28 cellular contexts compared by ENCODE assay signal in the genomic region with DNA sequence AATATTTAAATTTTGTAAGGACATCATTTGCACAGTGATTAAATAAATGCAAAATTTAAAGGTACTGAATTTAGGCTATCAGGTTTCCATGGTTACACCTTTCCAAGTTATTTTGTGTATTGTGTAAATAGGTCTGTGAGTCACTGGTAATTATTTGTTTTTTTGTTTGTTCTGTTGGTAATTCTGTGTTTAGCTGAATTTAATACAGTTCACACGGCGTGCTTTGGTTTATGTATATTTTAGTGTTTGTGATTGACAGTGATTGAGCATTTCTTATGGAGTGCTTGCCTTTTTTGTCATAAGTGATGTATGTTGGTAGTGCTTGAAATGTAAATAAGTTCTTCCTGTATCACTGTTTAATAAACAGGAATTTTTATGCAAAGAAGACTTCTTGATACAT. TPM values are rescaled to one million over a fixed set of nuclear protein-coding genes. Genes with fewer than 3 reads are reported as not detected.
"Had no signal": no experiment of that assay in that cellular context is flagged by ENCODE, and none has a peak within 500 bp of the region (broad histone marks: within the 10 kb centered on the region; RNA-seq: fewer than 3 reads in every experiment).

No MANE protein-coding gene starts in this region.

- H3K36me3 ChIP-seq: adrenal gland, Peyer's patch, SJCRH30, WERI-Rb-1 had no signal

- H3K27me3 ChIP-seq: adrenal gland, Peyer's patch, SJCRH30 had no signal

- H3K4me3 Mint-ChIP-seq: activated CD4-positive, alpha-beta memory T cell treated with anti-CD3 and anti-CD28 coated beads, Interleukin-2, amount 10 ng/mL, durations not matched to agents 7 days and 5 days; activated CD4-positive, alpha-beta T cell treated with anti-CD3 and anti-CD28 coated beads for 36 hours; activated naive CD4-positive, alpha-beta T cell treated with anti-CD3 and anti-CD28 coated beads for 36 hours; activated naive CD8-positive, alpha-beta T cell treated with anti-CD3 and anti-CD28 coated beads for 36 hours; activated T-helper 17 cell treated with anti-CD3 and anti-CD28 coated beads, Interleukin-2, amount 50 U/mL, for 72 hours had no signal

- H3K9me3 Mint-ChIP-seq: activated CD4-positive, alpha-beta memory T cell treated with anti-CD3 and anti-CD28 coated beads, Interleukin-2, amount 10 ng/mL, durations not matched to agents 7 days and 5 days; activated naive CD4-positive, alpha-beta T cell treated with anti-CD3 and anti-CD28 coated beads for 36 hours; activated naive CD8-positive, alpha-beta T cell treated with anti-CD3 and anti-CD28 coated beads for 36 hours; activated T-helper 17 cell treated with anti-CD3 and anti-CD28 coated beads, Interleukin-2, amount 50 U/mL, for 72 hours had no signal

- H3K36me3 Mint-ChIP-seq: activated naive CD8-positive, alpha-beta T cell treated with anti-CD3 and anti-CD28 coated beads for 36 hours had no signal

- DNase-seq: activated CD4-positive, alpha-beta memory T cell treated with anti-CD3 and anti-CD28 coated beads, Interleukin-2, amount 10 ng/mL, durations not matched to agents 7 days and 5 days; activated CD4-positive, alpha-beta T cell treated with anti-CD3 and anti-CD28 coated beads for 36 hours; activated CD4-positive, alpha-beta T cell treated with anti-CD3 and anti-CD28 coated beads, Interleukin-2, amount 50 U/mL, for 1 hour; activated gamma-delta T cell; activated naive CD4-positive, alpha-beta T cell treated with anti-CD3 and anti-CD28 coated beads for 36 hours; activated naive CD8-positive, alpha-beta T cell treated with anti-CD3 and anti-CD28 coated beads for 36 hours; activated T-cell treated with anti-CD3 and anti-CD28 coated beads for 4 hours; activated T-cell treated with anti-CD3 and anti-CD28 coated beads, Interleukin-2, amount 50 U/mL, for 48 hours; adrenal gland; anterior cingulate cortex; cerebellar nuclear complex; MM.1S; NCI-H1105; NCI-H1436; NCI-H1694 treated with DMSO at 0.1 percent for 48 hours; NCI-H2081; NCI-H2171 treated with DMSO at 0.1 percent for 48 hours; Peyer's patch; Right ventricle myocardium superior; SJCRH30; SK-N-SH; T-helper 1 cell; WERI-Rb-1 had no signal

- H3K9me3 ChIP-seq: adrenal gland, Peyer's patch, SJCRH30, SK-N-SH had no signal

- H3K4me1 Mint-ChIP-seq: activated T-helper 17 cell treated with anti-CD3 and anti-CD28 coated beads, Interleukin-2, amount 50 U/mL, for 72 hours had no signal

- H3K27me3 Mint-ChIP-seq: activated CD4-positive, alpha-beta memory T cell treated with anti-CD3 and anti-CD28 coated beads, Interleukin-2, amount 10 ng/mL, durations not matched to agents 7 days and 5 days; activated CD4-positive, alpha-beta T cell treated with anti-CD3 and anti-CD28 coated beads for 36 hours; activated naive CD8-positive, alpha-beta T cell treated with anti-CD3 and anti-CD28 coated beads for 36 hours; activated T-helper 17 cell treated with anti-CD3 and anti-CD28 coated beads, Interleukin-2, amount 50 U/mL, for 72 hours had no signal

- ATAC-seq: activated CD4-positive, alpha-beta T cell treated with anti-CD3 and anti-CD28 coated beads for 36 hours; activated T-helper 17 cell treated with anti-CD3 and anti-CD28 coated beads, Interleukin-2, amount 50 U/mL, for 72 hours had no signal

- H3K4me3 ChIP-seq: adrenal gland, Peyer's patch, SJCRH30 had no signal

- H3K4me1 ChIP-seq: adrenal gland, Peyer's patch, SJCRH30 had no signal

- H3K27ac Mint-ChIP-seq: activated CD4-positive, alpha-beta memory T cell treated with anti-CD3 and anti-CD28 coated beads, Interleukin-2, amount 10 ng/mL, durations not matched to agents 7 days and 5 days; activated CD4-positive, alpha-beta T cell treated with anti-CD3 and anti-CD28 coated beads for 36 hours; activated naive CD4-positive, alpha-beta T cell treated with anti-CD3 and anti-CD28 coated beads for 36 hours; activated naive CD8-positive, alpha-beta T cell treated with anti-CD3 and anti-CD28 coated beads for 36 hours; activated T-helper 17 cell treated with anti-CD3 and anti-CD28 coated beads, Interleukin-2, amount 50 U/mL, for 72 hours had no signal

- H3K27ac ChIP-seq: adrenal gland, Peyer's patch, RWPE1, SJCRH30, WERI-Rb-1 had no signal

RNA-seq across cellular contexts. Expression of a gene that starts 38.4 kb away (rescaled TPM):
- total RNA-seq: activated CD4-positive, alpha-beta T cell treated with anti-CD3 and anti-CD28 coated beads for 36 hours; activated CD8-positive, alpha-beta memory T cell treated with anti-CD3 and anti-CD28 coated beads for 36 hours; activated naive CD4-positive, alpha-beta T cell treated with anti-CD3 and anti-CD28 coated beads for 36 hours; activated T-helper 17 cell treated with anti-CD3 and anti-CD28 coated beads, Interleukin-2, amount 50 U/mL, for 72 hours; cardiac septum; Peyer's patch; Right ventricle myocardium superior; T-helper 2 cell treated with Interferon-gamma antibody and Interleukin-4, amounts not matched to agents 100 ng/mL and 5 ng/mL, for 36 hours had no signal

RNA-seq across cellular contexts. Expression of a gene that starts 55.8 kb away (rescaled TPM):
- total RNA-seq: activated CD4-positive, alpha-beta memory T cell treated with anti-CD3 and anti-CD28 coated beads, Interleukin-2, amount 10 ng/mL, durations not matched to agents 7 days and 5 days; activated CD4-positive, alpha-beta T cell treated with anti-CD3 and anti-CD28 coated beads for 36 hours; activated CD8-positive, alpha-beta memory T cell treated with anti-CD3 and anti-CD28 coated beads for 36 hours; activated naive CD4-positive, alpha-beta T cell treated with anti-CD3 and anti-CD28 coated beads for 36 hours; activated naive CD8-positive, alpha-beta T cell treated with anti-CD3 and anti-CD28 coated beads for 36 hours; activated T-helper 17 cell treated with anti-CD3 and anti-CD28 coated beads, Interleukin-2, amount 50 U/mL, for 72 hours; cardiac septum; Peyer's patch; Right ventricle myocardium superior; T-helper 2 cell treated with Interferon-gamma antibody and Interleukin-4, amounts not matched to agents 100 ng/mL and 5 ng/mL, for 36 hours had no signal
